8 cellular contexts compared by ENCODE assay signal in the genomic region with DNA sequence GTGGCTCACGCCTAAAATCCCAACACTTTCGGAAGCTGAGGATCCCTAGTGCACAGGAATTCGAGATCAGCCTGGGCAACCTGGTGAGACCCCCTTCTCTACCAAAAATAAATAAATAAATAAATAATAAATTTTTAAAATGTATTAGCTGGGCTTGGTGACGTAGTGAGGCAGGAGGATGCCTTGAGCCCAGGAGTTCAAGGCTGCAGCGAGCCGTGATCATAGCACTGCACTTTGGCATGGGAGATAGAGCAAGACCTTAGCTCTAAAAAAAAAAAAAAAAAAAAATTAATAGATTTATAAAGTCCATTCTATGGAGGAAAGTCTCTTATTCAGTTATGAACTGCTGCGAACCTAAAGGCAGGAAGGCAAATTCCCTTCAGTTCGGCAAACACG. TPM values are rescaled to one million over a fixed set of nuclear protein-coding genes. Genes with fewer than 3 reads are reported as not detected.
A peak's percentile ranks its signal among the peaks of the same experiment; 100 is the strongest.
DNase-seq lines count a peak whose midpoint lies in the region; ATAC-seq and TF ChIP-seq lines count a peak whose summit lies in the region.

No MANE protein-coding gene starts in this region.

- peak overlapping the region; percentile 88 for H3K27ac Mint-ChIP-seq in T-helper 2 cell treated with Interferon-gamma antibody and Interleukin-4, amounts not matched to agents 5 μg/mL and 100 μg/mL, for 36 hours
- H3K27ac Mint-ChIP-seq in activated naive CD8-positive, alpha-beta T cell treated with anti-CD3 and anti-CD28 coated beads, Interleukin-2, amount 50 U/mL, for 24 hours: no peak overlapping the region

- H3K27ac ChIP-seq in layer of hippocampus (ENCODE audit: low read depth, low read length) (peak overlapping the region; percentile 90), suprapubic skin (peak overlapping the region; percentile 94)

- H3K9me3 Mint-ChIP-seq in T-helper 2 cell treated with Interferon-gamma antibody and Interleukin-4, amounts not matched to agents 5 μg/mL and 100 μg/mL, for 36 hours: no peaks in the 10 kb centered on the region
- no peaks in the 10 kb centered on the region for H3K9me3 Mint-ChIP-seq in activated naive CD8-positive, alpha-beta T cell treated with anti-CD3 and anti-CD28 coated beads, Interleukin-2, amount 50 U/mL, for 24 hours

- DNase-seq in T-helper 2 cell treated with Interferon-gamma antibody and Interleukin-4, amounts not matched to agents 5 μg/mL and 100 μg/mL, for 36 hours (ENCODE audit: low spot score): no peak
- DNase-seq in T-helper 2 cell (no peak), suprapubic skin (ENCODE audit: low spot score in 2 of 2) (no peak), dedifferentiated amniotic fluid mesenchymal stem cell (ENCODE audit: extremely low spot score) (no peak), NCI-H128 (lab: John Stamatoyannopoulos, UW; ENCODE audit: unreplicated experiment) (no peak)
- no peak for DNase-seq in activated naive CD8-positive, alpha-beta T cell treated with anti-CD3 and anti-CD28 coated beads, Interleukin-2, amount 50 U/mL, for 24 hours
- DNase-seq in activated naive CD4-positive, alpha-beta T cell treated with anti-CD3 and anti-CD28 coated beads, Interleukin-2, amount 50 U/mL, for 16 hours: no peak

- no peak for TF ChIP-seq CTCF in suprapubic skin (IDR thresholded peaks at IDR 0.05)

- H3K4me3 Mint-ChIP-seq in T-helper 2 cell treated with Interferon-gamma antibody and Interleukin-4, amounts not matched to agents 5 μg/mL and 100 μg/mL, for 36 hours: peak overlapping the region; percentile 97
- H3K4me3 Mint-ChIP-seq in activated naive CD8-positive, alpha-beta T cell treated with anti-CD3 and anti-CD28 coated beads, Interleukin-2, amount 50 U/mL, for 24 hours: peak overlapping the region; percentile 95

- H3K4me1 Mint-ChIP-seq in T-helper 2 cell treated with Interferon-gamma antibody and Interleukin-4, amounts not matched to agents 5 μg/mL and 100 μg/mL, for 36 hours (ENCODE audit: low read depth): peaks cover 7% of the 10 kb centered on the region
- peaks cover 16% of the 10 kb centered on the region for H3K4me1 Mint-ChIP-seq in activated naive CD8-positive, alpha-beta T cell treated with anti-CD3 and anti-CD28 coated beads, Interleukin-2, amount 50 U/mL, for 24 hours

- no peak for TF ChIP-seq EP300 in suprapubic skin (IDR thresholded peaks at IDR 0.05)

- no peaks in the 10 kb centered on the region for H3K36me3 Mint-ChIP-seq in T-helper 2 cell treated with Interferon-gamma antibody and Interleukin-4, amounts not matched to agents 5 μg/mL and 100 μg/mL, for 36 hours (ENCODE audit: low read depth)
- H3K36me3 Mint-ChIP-seq in activated naive CD8-positive, alpha-beta T cell treated with anti-CD3 and anti-CD28 coated beads, Interleukin-2, amount 50 U/mL, for 24 hours (ENCODE audit: low read depth): no peaks in the 10 kb centered on the region

- no peak for ATAC-seq in activated naive CD8-positive, alpha-beta T cell treated with anti-CD3 and anti-CD28 coated beads, Interleukin-2, amount 50 U/mL, for 24 hours

- 33% methylated on average over 9 of the region's 9 CpGs for WGBS in suprapubic skin

- H3K4me3 ChIP-seq in suprapubic skin: peak overlapping the region; percentile 85

- peaks cover 14% of the 10 kb centered on the region for H3K27me3 Mint-ChIP-seq in T-helper 2 cell treated with Interferon-gamma antibody and Interleukin-4, amounts not matched to agents 5 μg/mL and 100 μg/mL, for 36 hours (ENCODE audit: low read depth)
- H3K27me3 Mint-ChIP-seq in activated naive CD8-positive, alpha-beta T cell treated with anti-CD3 and anti-CD28 coated beads, Interleukin-2, amount 50 U/mL, for 24 hours: peaks cover 2% of the 10 kb centered on the region

- H3K27me3 ChIP-seq in layer of hippocampus (ENCODE audit: control insufficient read depth, insufficient read depth, low read length): no peaks in the 10 kb centered on the region
- no peaks in the 10 kb centered on the region for H3K27me3 ChIP-seq in suprapubic skin

- H3K4me1 ChIP-seq in suprapubic skin: peaks cover 18% of the 10 kb centered on the region

- H3K36me3 ChIP-seq in suprapubic skin: no peaks in the 10 kb centered on the region

- H3K9me3 ChIP-seq in suprapubic skin: no peaks in the 10 kb centered on the region

- no peak for TF ChIP-seq POLR2A in suprapubic skin (IDR thresholded peaks at IDR 0.05)

RNA-seq across cellular contexts. Expression of a gene that starts 1.1 kb away (rescaled TPM):
- 100 to 1,000 TPM in 2 of 4 donors, 10 to 100 TPM in 2; 64.6 to 130 (median 95.5) TPM for total RNA-seq in suprapubic skin
